Comparison of ENCODE assay signal across 4 cellular contexts in the genomic region with DNA sequence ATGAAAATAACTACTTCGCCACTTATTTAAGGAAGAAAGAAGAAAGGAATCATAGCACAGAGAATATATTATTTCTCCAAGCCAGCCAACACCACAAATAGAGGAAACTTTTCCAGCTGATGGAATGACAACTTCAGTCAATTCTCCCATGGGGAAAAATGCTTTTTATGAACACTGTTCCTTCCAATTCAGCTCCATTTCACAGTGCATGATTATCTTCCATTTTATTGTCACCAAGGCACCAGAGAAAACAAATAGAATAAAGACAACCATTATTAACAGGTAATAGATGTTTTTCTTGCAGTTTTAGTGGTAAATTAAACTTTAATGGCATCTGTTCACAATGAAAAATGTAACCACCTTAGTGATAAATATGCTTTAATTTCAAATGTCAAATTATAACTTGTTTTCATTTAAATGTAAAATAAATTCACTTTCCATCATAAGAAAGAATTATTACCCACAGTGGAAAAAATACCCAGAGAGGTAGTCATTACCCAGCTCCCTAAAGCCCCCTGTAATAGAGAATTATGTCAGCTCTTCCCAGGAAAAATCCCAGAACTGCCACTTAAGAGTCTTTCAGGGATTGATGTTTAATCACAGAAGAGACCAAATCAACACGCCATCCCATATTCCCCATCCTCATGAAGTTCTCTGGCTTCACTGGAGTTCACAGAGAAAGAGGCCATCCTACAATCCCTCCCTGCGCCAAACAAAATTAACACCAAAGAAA.
"Had no signal": no experiment of that assay in that cellular context is flagged by ENCODE, and none has a peak within 500 bp of the region (broad histone marks: within the 10 kb centered on the region; RNA-seq: fewer than 3 reads in every experiment).

No MANE protein-coding gene starts in this region.

- ATAC-seq: GM23338, HCT116 had no signal

- H2AFZ ChIP-seq: GM23248, GM23338 had no signal

- H3K9me3 ChIP-seq: HAP-1 had no signal

- H3K4me2 ChIP-seq: GM23338 had no signal

- H3K36me3 ChIP-seq: HAP-1 had no signal

- H3K27ac ChIP-seq: GM23248 had no signal

- H3K9ac ChIP-seq: GM23248 had no signal

- H3K4me3 ChIP-seq: GM23248, GM23338, HAP-1 had no signal
